Comparison of ENCODE assay signal across 16 cellular contexts in the genomic region with DNA sequence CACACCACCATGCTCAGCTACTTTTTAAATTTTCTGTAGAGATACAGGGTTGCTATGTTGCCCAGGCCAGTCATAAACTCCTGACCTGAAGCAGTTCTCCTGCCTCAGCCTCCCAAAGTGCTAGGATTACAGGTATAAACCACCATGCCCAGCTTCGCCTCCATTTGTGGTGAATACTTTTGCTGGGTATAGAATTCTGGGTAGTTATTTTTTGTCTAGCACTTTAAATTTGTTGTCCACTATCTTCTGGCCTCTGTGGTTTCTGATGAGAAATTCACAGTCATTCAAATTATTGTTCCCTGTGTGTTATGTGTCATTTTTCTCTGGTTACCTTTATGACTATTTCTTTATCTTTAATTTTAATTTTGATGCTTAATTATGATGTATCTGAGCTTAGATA.
"Had no signal": no experiment of that assay in that cellular context is flagged by ENCODE, and none has a peak within 500 bp of the region (broad histone marks: within the 10 kb centered on the region; RNA-seq: fewer than 3 reads in every experiment).

No MANE protein-coding gene starts in this region.

- H3K27me3 ChIP-seq: neutrophil, ovary, upper lobe of left lung, uterus had no signal

- H3K9me3 ChIP-seq: neutrophil, ovary had no signal

- ATAC-seq: left colon; naive thymus-derived CD8-positive, alpha-beta T cell; right cardiac atrium; stimulated activated memory B cell treated with anti-CD40 and anti-IgM and Interleukin-4, amounts not matched to agents 10 μg/mL and 1 μg/mL and 100 μg/mL, for 72 hours had no signal

- H3K27ac ChIP-seq: neutrophil, ovary, tibial artery, upper lobe of left lung, uterus had no signal

- H3K4me3 Mint-ChIP-seq: naive thymus-derived CD8-positive, alpha-beta T cell; stimulated activated memory B cell treated with anti-CD40 and anti-IgM and Interleukin-4, amounts not matched to agents 10 μg/mL and 1 μg/mL and 100 μg/mL, for 72 hours; stimulated activated naive CD8-positive, alpha-beta T cell treated with anti-CD3 and anti-CD28 coated beads, Interleukin-15, Interleukin-2, amounts not matched to agents 100 ng/mL and 50 ng/mL, for 24 hours had no signal

- H3K4me3 ChIP-seq: ovary, tibial artery, upper lobe of left lung, uterus had no signal

- H3K4me1 ChIP-seq: upper lobe of left lung, uterus had no signal

- FAIRE-seq: small intestine had no signal

- H3K36me3 ChIP-seq: neutrophil, ovary, tibial artery, upper lobe of left lung, uterus had no signal

- DNase-seq: foreskin melanocyte; hippocampal formation; left colon; mesendoderm; naive thymus-derived CD8-positive, alpha-beta T cell; ovary; right cardiac atrium; small intestine; stimulated activated CD4-positive, alpha-beta T cell treated with anti-CD3 and anti-CD28 coated beads, Interleukin-12 subunit alpha, Interleukin-12 subunit beta, amount 100 ng/mL, for 4 hours; stimulated activated CD4-positive, alpha-beta T cell treated with anti-CD3 and anti-CD28 coated beads, Interleukin-2, amount 100 ng/mL, for 48 hours; tibial artery; upper lobe of left lung; uterus had no signal

- H3K27ac Mint-ChIP-seq: naive thymus-derived CD8-positive, alpha-beta T cell; stimulated activated memory B cell treated with anti-CD40 and anti-IgM and Interleukin-4, amounts not matched to agents 10 μg/mL and 1 μg/mL and 100 μg/mL, for 72 hours; stimulated activated naive CD8-positive, alpha-beta T cell treated with anti-CD3 and anti-CD28 coated beads, Interleukin-15, Interleukin-2, amounts not matched to agents 100 ng/mL and 50 ng/mL, for 24 hours had no signal

- H3K27me3 Mint-ChIP-seq: stimulated activated naive CD8-positive, alpha-beta T cell treated with anti-CD3 and anti-CD28 coated beads, Interleukin-15, Interleukin-2, amounts not matched to agents 100 ng/mL and 50 ng/mL, for 24 hours had no signal
